25 cellular contexts compared by ENCODE assay signal in genomic region chr2:85037622-85038021, GRCh38.
"Had no signal": no experiment of that assay in that cellular context is flagged by ENCODE, and none has a peak within 500 bp of the region (broad histone marks: within the 10 kb centered on the region; RNA-seq: fewer than 3 reads in every experiment).

No MANE protein-coding gene starts in this region.

- H3K27me3 Mint-ChIP-seq: memory B cell; stimulated activated naive CD8-positive, alpha-beta T cell treated with anti-CD3 and anti-CD28 coated beads, Interleukin-15, amount 100 ng/mL, for 72 hours had no signal

- H3K9me3 ChIP-seq: lower lobe of right lung, ovary, psoas muscle, spleen, suprapubic skin, transverse colon, upper lobe of right lung, vagina had no signal

- H3K4me1 ChIP-seq: lower lobe of right lung, suprapubic skin, transverse colon, upper lobe of right lung had no signal

- H3K27ac Mint-ChIP-seq: memory B cell; stimulated activated naive CD8-positive, alpha-beta T cell treated with anti-CD3 and anti-CD28 coated beads, Interleukin-15, amount 100 ng/mL, for 72 hours had no signal

- H3K27ac ChIP-seq: dorsolateral prefrontal cortex, lower lobe of right lung, ovary, psoas muscle, skin epidermis, spleen, suprapubic skin, transverse colon, upper lobe of right lung, vagina had no signal

- H3K4me3 Mint-ChIP-seq: immature natural killer cell; memory B cell; natural killer cell; stimulated activated naive CD8-positive, alpha-beta T cell treated with anti-CD3 and anti-CD28 coated beads, Interleukin-15, amount 100 ng/mL, for 72 hours had no signal

- DNase-seq: effector CD4-positive, alpha-beta T cell; hypothalamus; immature natural killer cell; islet precursor cell; kidney glomerular epithelial cell; left colon; left ventricle myocardium superior; lower lobe of right lung; natural killer cell; occipital lobe; ovary; posterior cingulate gyrus; psoas muscle; right cardiac atrium; spleen; stimulated activated CD4-positive, alpha-beta T cell treated with anti-CD3 and anti-CD28 coated beads, Interleukin-2, amount 100 ng/mL, for 48 hours; stimulated activated naive CD4-positive, alpha-beta T cell; stimulated activated naive CD8-positive, alpha-beta T cell treated with anti-CD3 and anti-CD28 coated beads, Interleukin-15, amount 100 ng/mL, for 72 hours; transverse colon; upper lobe of right lung had no signal

- H3K27me3 ChIP-seq: dorsolateral prefrontal cortex, ovary, spleen, suprapubic skin, transverse colon, upper lobe of right lung, vagina had no signal

- ATAC-seq: left colon; left ventricle myocardium superior; lower lobe of right lung; natural killer cell; right cardiac atrium; stimulated activated naive CD8-positive, alpha-beta T cell treated with anti-CD3 and anti-CD28 coated beads, Interleukin-15, amount 100 ng/mL, for 72 hours; upper lobe of right lung had no signal

- H3K9me3 Mint-ChIP-seq: immature natural killer cell; memory B cell; natural killer cell; stimulated activated naive CD8-positive, alpha-beta T cell treated with anti-CD3 and anti-CD28 coated beads, Interleukin-15, amount 100 ng/mL, for 72 hours had no signal

- H3K36me3 ChIP-seq: ovary had no signal

- H3K4me3 ChIP-seq: dorsolateral prefrontal cortex, lower lobe of right lung, ovary, psoas muscle, skin epidermis, spleen, suprapubic skin, transverse colon, upper lobe of right lung, vagina had no signal
